ENCODE assay signal across 3 cellular contexts in genomic region chr6:4724727-4725126, GRCh38.
TF ChIP-seq lines count a peak whose summit lies in the region.

No MANE protein-coding gene starts in this region.

TF ChIP-seq in WTC11, 78 proteins besides CTCF, POLR2A, EP300 and RAD21:
- peak; percentile 48; the same call in 1 of the 2 replicates for TF ChIP-seq NFYB (CRISPR knock-in tag; conservative IDR thresholded peaks at IDR 0.05; ENCODE audit: low read depth)
TF ChIP-seq in WTC11: peak in this region for 1; not testable (repeated sequence) for 77.

TF ChIP-seq in K562, 482 proteins besides CTCF, POLR2A, EP300 and RAD21:
- peak; percentile 76 for TF ChIP-seq NFYB (IDR thresholded peaks at IDR 0.05; ENCODE audit: extremely low read depth, insufficient read length)
- TF ChIP-seq ZBTB33 (CRISPR knock-in tag; IDR thresholded peaks at IDR 0.05), result peak; percentile 24; the same call in 1 of the 2 replicates

TF ChIP-seq in HepG2, 621 proteins besides CTCF, POLR2A, EP300 and RAD21:
- peak; percentile 61 for TF ChIP-seq NFYB (CRISPR knock-in tag; IDR thresholded peaks at IDR 0.05)
